Comparison of ENCODE assay signal across 10 cellular contexts in genomic region chr12:58916153-58916709, GRCh38. TPM values are rescaled to one million over a fixed set of nuclear protein-coding genes. Genes with fewer than 3 reads are reported as not detected.
DNase-seq lines count a peak whose midpoint lies in the region; ATAC-seq and TF ChIP-seq lines count a peak whose summit lies in the region.
"Had no signal": no experiment of that assay in that cellular context is flagged by ENCODE, and none has a peak within 500 bp of the region (broad histone marks: within the 10 kb centered on the region; RNA-seq: fewer than 3 reads in every experiment).

No MANE protein-coding gene starts in this region.

- intact Hi-C loops in MCF 10A (cut with micrococcal nuclease): loop anchor here (5.0 to 10.0 kb wide), 2 partner anchors 236 to 491 kb away; no protein-coding TSS in a partner anchor

- CTCF ChIA-PET in MCF 10A (lab: Yijun Ruan, JAX): interaction anchor here (1.0 to 1.7 kb wide), 7 partner anchors 9 to 169 kb away, joined by 3 to 7 read pairs (median 4); no protein-coding TSS in a partner anchor
- CTCF ChIA-PET in activated CD8-positive, alpha-beta memory T cell treated with anti-CD3 and anti-CD28 coated beads, Interleukin-2, amount 10 ng/mL, durations not matched to agents 7 days and 5 days (lab: Charles Lee): interaction anchor here (1.0 kb wide), 1 partner anchor 17 kb away, joined by 3 read pairs; no protein-coding TSS in a partner anchor

- H3K9me3 Mint-ChIP-seq in HFFc6 (no peaks in the 10 kb centered on the region), MCF 10A (ENCODE audit: unreplicated experiment) (no peaks in the 10 kb centered on the region)
- peaks cover 2% of the 10 kb centered on the region for H3K9me3 Mint-ChIP-seq in activated CD8-positive, alpha-beta memory T cell treated with anti-CD3 and anti-CD28 coated beads, Interleukin-2, amount 10 ng/mL, durations not matched to agents 7 days and 5 days (ENCODE audit: low read depth)

- no peak for ATAC-seq in activated CD8-positive, alpha-beta memory T cell treated with anti-CD3 and anti-CD28 coated beads, Interleukin-2, amount 10 ng/mL, durations not matched to agents 7 days and 5 days

- H3K27ac Mint-ChIP-seq in HFFc6: peak overlapping the region; percentile 80
- H3K27ac Mint-ChIP-seq in MCF 10A (ENCODE audit: low read depth, unreplicated experiment): peak overlapping the region; percentile 98
- H3K27ac Mint-ChIP-seq in activated CD8-positive, alpha-beta memory T cell treated with anti-CD3 and anti-CD28 coated beads, Interleukin-2, amount 10 ng/mL, durations not matched to agents 7 days and 5 days: no peak overlapping the region

- no TSS peak for BruUV-seq in MCF 10A (replicated peaks; lab: Mats Ljungman, UMichigan)

- H3K4me1 Mint-ChIP-seq in HFFc6 (ENCODE audit: low read depth) (peaks cover 61% of the 10 kb centered on the region), MCF 10A (ENCODE audit: insufficient read depth, unreplicated experiment) (peaks cover 24% of the 10 kb centered on the region)
- H3K4me1 Mint-ChIP-seq in activated CD8-positive, alpha-beta memory T cell treated with anti-CD3 and anti-CD28 coated beads, Interleukin-2, amount 10 ng/mL, durations not matched to agents 7 days and 5 days: peaks cover 3% of the 10 kb centered on the region

- H3K36me3 Mint-ChIP-seq in HFFc6 (ENCODE audit: low read depth) (peaks cover 15% of the 10 kb centered on the region), MCF 10A (ENCODE audit: insufficient read depth, unreplicated experiment) (peaks cover 41% of the 10 kb centered on the region)
- H3K36me3 Mint-ChIP-seq in activated CD8-positive, alpha-beta memory T cell treated with anti-CD3 and anti-CD28 coated beads, Interleukin-2, amount 10 ng/mL, durations not matched to agents 7 days and 5 days: no peaks in the 10 kb centered on the region

- POLR2A ChIA-PET in MCF 10A (lab: Yijun Ruan, JAX): interaction anchor here (0.7 to 18.1 kb wide), 18 partner anchors 9 to 579 kb away, joined by 3 to 655 read pairs (median 7); no protein-coding TSS in a partner anchor

- DNase-seq in HFFc6: no peak
- no peak for DNase-seq in MCF 10A (ENCODE audit: unreplicated experiment)
- peak; percentile 41 for DNase-seq in left kidney (ENCODE audit: low read depth, low spot score)
- no peak for DNase-seq in activated CD4-positive, alpha-beta T cell treated with anti-CD3 and anti-CD28 coated beads, Interleukin-2, amount 50 U/mL, for 48 hours
- DNase-seq in NCI-H748 treated with DMSO at 0.1 percent for 48 hours (lab: John Stamatoyannopoulos, UW): no peak
- DNase-seq in activated CD8-positive, alpha-beta memory T cell treated with anti-CD3 and anti-CD28 coated beads, Interleukin-2, amount 10 ng/mL, durations not matched to agents 7 days and 5 days: no peak
- DNase-seq in hypothalamus (lab: John Stamatoyannopoulos, UW): no peak
- DNase-seq: central memory CD4-positive, alpha-beta T cell; NCI-H510A had no signal

- H3K27me3 Mint-ChIP-seq in HFFc6 (ENCODE audit: insufficient read depth): no peaks in the 10 kb centered on the region
- H3K27me3 Mint-ChIP-seq in MCF 10A (ENCODE audit: insufficient read depth, unreplicated experiment): no peaks in the 10 kb centered on the region
- peaks cover 30% of the 10 kb centered on the region for H3K27me3 Mint-ChIP-seq in activated CD8-positive, alpha-beta memory T cell treated with anti-CD3 and anti-CD28 coated beads, Interleukin-2, amount 10 ng/mL, durations not matched to agents 7 days and 5 days

- TF ChIP-seq CTCF in HFFc6 (IDR thresholded peaks at IDR 0.05): no peak
- TF ChIP-seq CTCF in MCF 10A (IDR thresholded peaks at IDR 0.05; ENCODE audit: unreplicated experiment): no peak

- peak overlapping the region in 4 of 7 experiments; percentile 62 to 89 (median 69) for H3K4me3 ChIP-seq in skin epidermis

- H3K4me3 Mint-ChIP-seq in HFFc6 (peak overlapping the region; percentile 94), MCF 10A (ENCODE audit: unreplicated experiment) (peak overlapping the region; percentile 94)
- no peak overlapping the region for H3K4me3 Mint-ChIP-seq in activated CD8-positive, alpha-beta memory T cell treated with anti-CD3 and anti-CD28 coated beads, Interleukin-2, amount 10 ng/mL, durations not matched to agents 7 days and 5 days

- H3K27ac ChIP-seq in skin epidermis: peak overlapping the region in 19 of 21 experiments; percentile 29 to 99 (median 95)

RNA-seq across cellular contexts. Expression of gene LRIG3, which starts 4.1 kb away (rescaled TPM):
- 10 to 100 TPM in 1 of 6 experiments, 1 to 10 TPM in 5; 6.1 to 11.0 (median 6.8) TPM for total RNA-seq in HFFc6 (2021; fragmentation: NEBNext Ultra II Directional; extraction: Animal tissue kit (Norgen Biotek cat#: 25700))
- 26.5 and 41.5 TPM in 2 replicates for total RNA-seq in MCF 10A (2022)
- total RNA-seq in activated CD8-positive, alpha-beta memory T cell treated with anti-CD3 and anti-CD28 coated beads, Interleukin-2, amount 10 ng/mL, durations not matched to agents 7 days and 5 days: under 1 TPM in 1 of 2 experiments, not detected in 1; 0.30 TPM

Comparison
In these comparisons a context has a peak if more than half of its experiments do, and no peak if none do; other contexts are left out.
1. RNA of gene LRIG3, which starts 4.1 kb away (total RNA-seq): 26.5 to 41.5 TPM in MCF 10A and 6.1 to 11.0 TPM in HFFc6; 0.30 TPM in activated CD8-positive, alpha-beta memory T cell treated with anti-CD3 and anti-CD28 coated beads, Interleukin-2, amount 10 ng/mL, durations not matched to agents 7 days and 5 days; every median in the first group is over 4 times any median in the second.